ENCODE assay signal across 14 cellular contexts in the genomic region with DNA sequence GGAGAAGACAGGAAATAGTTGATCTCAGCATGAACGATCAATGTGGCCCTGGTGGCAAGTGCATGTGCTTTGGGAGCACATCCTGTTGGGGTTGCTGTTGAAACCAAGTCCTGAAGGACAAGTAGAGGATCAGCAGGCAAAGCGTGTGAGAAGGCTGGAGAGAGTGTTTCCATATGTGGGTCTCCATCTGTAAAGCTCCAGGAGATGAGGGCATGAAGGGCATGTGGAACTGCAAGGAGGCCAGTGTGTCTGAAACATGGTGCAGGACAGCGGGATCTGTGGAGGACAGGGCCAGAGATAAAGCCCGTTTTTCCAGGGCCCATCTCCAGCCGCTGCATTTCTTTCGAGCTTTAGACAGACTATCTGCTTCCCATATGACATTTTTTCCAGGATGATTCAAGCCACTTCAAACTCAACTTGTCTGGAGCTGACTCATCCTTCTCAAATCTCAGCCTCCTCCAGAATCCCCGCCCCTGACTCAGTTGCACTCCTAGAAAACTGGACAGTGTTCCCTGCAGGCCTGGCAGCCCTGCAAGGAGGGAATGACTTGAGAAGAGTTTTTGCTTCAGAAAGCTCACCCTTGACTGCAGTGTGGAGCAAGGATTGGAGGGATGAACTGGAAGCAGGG.
A peak's percentile ranks its signal among the peaks of the same experiment; 100 is the strongest.
DNase-seq lines count a peak whose midpoint lies in the region; ATAC-seq and TF ChIP-seq lines count a peak whose summit lies in the region.
"Had no signal": no experiment of that assay in that cellular context is flagged by ENCODE, and none has a peak within 500 bp of the region (broad histone marks: within the 10 kb centered on the region; RNA-seq: fewer than 3 reads in every experiment).

No MANE protein-coding gene starts in this region.

- H4K20me1 ChIP-seq in DND-41 (ENCODE audit: insufficient read depth, low read length) (no peaks in the 10 kb centered on the region), osteoblast (ENCODE audit: insufficient read depth, low read length) (no peaks in the 10 kb centered on the region)

- ATAC-seq in DND-41 (ENCODE audit: insufficient read depth, low read depth), result no peak
- no peak for ATAC-seq in upper lobe of right lung
- no peak for ATAC-seq in GM21515 (IDR thresholded peaks at IDR 0.05; ENCODE audit: unreplicated experiment)
- ATAC-seq: activated CD4-positive, alpha-beta T cell treated with anti-CD3 and anti-CD28 coated beads for 36 hours; naive thymus-derived CD8-positive, alpha-beta T cell had no signal

- H3K4me3 ChIP-seq in DND-41 (ENCODE audit: low read depth in 1 of 2, low read length in 2 of 2), result no peak overlapping the region
- H3K4me3 ChIP-seq in NB4 (ENCODE audit: low read depth, low read length), result no peak overlapping the region
- no peak overlapping the region for H3K4me3 ChIP-seq in endodermal cell (ENCODE audit: low read length)
- no peak overlapping the region for H3K4me3 ChIP-seq in osteoblast (ENCODE audit: insufficient read depth, low read length)
- H3K4me3 ChIP-seq in upper lobe of right lung, result no peak overlapping the region
- H3K4me3 ChIP-seq: SK-N-MC had no signal

- H3K4me1 ChIP-seq in DND-41 (ENCODE audit: insufficient read depth, low read length), result peaks cover 17% of the 10 kb centered on the region
- peaks cover 9% of the 10 kb centered on the region for H3K4me1 ChIP-seq in endodermal cell (ENCODE audit: control insufficient read depth, insufficient read depth, low read length)
- peaks cover 38% of the 10 kb centered on the region for H3K4me1 ChIP-seq in osteoblast (ENCODE audit: insufficient read depth, low read length)
- peaks cover 27% of the 10 kb centered on the region for H3K4me1 ChIP-seq in upper lobe of right lung

- H3K36me3 Mint-ChIP-seq in endodermal cell (ENCODE audit: low read depth), result no peaks in the 10 kb centered on the region
- H3K36me3 Mint-ChIP-seq in endothelial cell (ENCODE audit: low read depth, unreplicated experiment), result no peaks in the 10 kb centered on the region
- H3K36me3 Mint-ChIP-seq: naive thymus-derived CD8-positive, alpha-beta T cell had no signal

- peaks cover 31% of the 10 kb centered on the region for H3K4me1 Mint-ChIP-seq in endodermal cell
- peaks cover 5% of the 10 kb centered on the region for H3K4me1 Mint-ChIP-seq in endothelial cell (ENCODE audit: unreplicated experiment)

- TF ChIP-seq POLR2A in NB4 (IDR thresholded peaks at IDR 0.05; ENCODE audit: extremely low read depth, insufficient read length), result no peak

- H3K27me3 ChIP-seq in DND-41 (ENCODE audit: insufficient read depth, low read length, poor library complexity) (no peaks in the 10 kb centered on the region), endodermal cell (ENCODE audit: control insufficient read depth, insufficient read depth, low read length, poor library complexity, severe bottlenecking) (no peaks in the 10 kb centered on the region), osteoblast (ENCODE audit: insufficient read depth, low read length) (no peaks in the 10 kb centered on the region), upper lobe of right lung (no peaks in the 10 kb centered on the region)

- H3K27me3 Mint-ChIP-seq in endodermal cell (ENCODE audit: insufficient read depth), result no peaks in the 10 kb centered on the region
- H3K27me3 Mint-ChIP-seq in endothelial cell (ENCODE audit: unreplicated experiment), result peaks cover 2% of the 10 kb centered on the region

- 88 to 96% methylated on average over 3 to 7 of the region's 7 CpGs for WGBS in endodermal cell (ENCODE audit: insufficient coverage in 1 of 2, insufficient read length in 1 of 2), 2 experiments

- no peak for TF ChIP-seq CTCF in DND-41 (IDR thresholded peaks at IDR 0.05; ENCODE audit: borderline replicate concordance, extremely low read depth, low read length, poor library complexity, severe bottlenecking)
- no peak for TF ChIP-seq CTCF in NB4 (IDR thresholded peaks at IDR 0.05; ENCODE audit: low read depth, low read length)
- no peak for TF ChIP-seq CTCF in endodermal cell (conservative IDR thresholded peaks at IDR 0.05)
- no peak for TF ChIP-seq CTCF in osteoblast (IDR thresholded peaks at IDR 0.05; ENCODE audit: extremely low read depth, low read depth, low read length)
- TF ChIP-seq CTCF in upper lobe of right lung (IDR thresholded peaks at IDR 0.05), result no peak
- no peak for TF ChIP-seq CTCF in endothelial cell (IDR thresholded peaks at IDR 0.05; ENCODE audit: unreplicated experiment)

- intact Hi-C loops in upper lobe of right lung (cut with DNase I), result no loop called here

- H3K36me3 ChIP-seq in DND-41 (ENCODE audit: insufficient read depth, low read length) (no peaks in the 10 kb centered on the region), endodermal cell (ENCODE audit: control insufficient read depth, insufficient read depth, low read length) (no peaks in the 10 kb centered on the region), osteoblast (ENCODE audit: insufficient read depth, low read length) (no peaks in the 10 kb centered on the region), upper lobe of right lung (no peaks in the 10 kb centered on the region)

- 0 out of 2 replicates have a peak overlapping the region, but pooled peaks have one; percentile 10 for H2AFZ ChIP-seq in DND-41 (ENCODE audit: low read depth, low read length)
- H2AFZ ChIP-seq in osteoblast (ENCODE audit: low read length), result peak overlapping the region; percentile 34

- H3K9ac ChIP-seq in DND-41 (ENCODE audit: low read depth, low read length), result no peak overlapping the region
- no peak overlapping the region for H3K9ac ChIP-seq in endodermal cell (ENCODE audit: extremely low read depth, low read length, poor library complexity, severe bottlenecking)

- H3K9me3 Mint-ChIP-seq in endodermal cell (no peaks in the 10 kb centered on the region), endothelial cell (ENCODE audit: unreplicated experiment) (no peaks in the 10 kb centered on the region)
- H3K9me3 Mint-ChIP-seq: naive thymus-derived CD8-positive, alpha-beta T cell had no signal

- H3K4me3 Mint-ChIP-seq in endodermal cell (peak overlapping the region; percentile 15), endothelial cell (ENCODE audit: unreplicated experiment) (no peak overlapping the region)
- H3K4me3 Mint-ChIP-seq: activated CD4-positive, alpha-beta T cell treated with anti-CD3 and anti-CD28 coated beads for 36 hours; naive thymus-derived CD8-positive, alpha-beta T cell had no signal

- H3K27ac ChIP-seq in DND-41 (ENCODE audit: low read length), result no peak overlapping the region
- H3K27ac ChIP-seq in endodermal cell (ENCODE audit: low read depth, low read length), result no peak overlapping the region
- H3K27ac ChIP-seq in osteoblast (ENCODE audit: low read depth, low read length), result peak overlapping the region; percentile 58
- no peak overlapping the region for H3K27ac ChIP-seq in upper lobe of right lung
- H3K27ac ChIP-seq: SK-N-MC had no signal

- H3K79me2 ChIP-seq in DND-41 (ENCODE audit: insufficient read depth, low read length) (no peaks in the 10 kb centered on the region), osteoblast (ENCODE audit: insufficient read depth, low read length) (no peaks in the 10 kb centered on the region)

- H3K4me2 ChIP-seq in DND-41 (ENCODE audit: insufficient read depth, low read length), result no peak overlapping the region
- H3K4me2 ChIP-seq in osteoblast (ENCODE audit: insufficient read depth, low read length), result peak overlapping the region; percentile 47

- H3K27ac Mint-ChIP-seq in endodermal cell (no peak overlapping the region), endothelial cell (ENCODE audit: unreplicated experiment) (no peak overlapping the region)
- H3K27ac Mint-ChIP-seq: activated CD4-positive, alpha-beta T cell treated with anti-CD3 and anti-CD28 coated beads for 36 hours had no signal

- DNase-seq in DND-41 (no peak), NB4 (ENCODE audit: low read depth) (peak; percentile 11), endodermal cell (no peak), osteoblast (ENCODE audit: insufficient read length, low spot score, missing footprints) (peak; percentile 69), upper lobe of right lung (no peak), endothelial cell (ENCODE audit: low spot score) (no peak), GM19238 (ENCODE audit: insufficient read length, low spot score) (no peak)
- DNase-seq: activated CD4-positive, alpha-beta T cell treated with anti-CD3 and anti-CD28 coated beads for 36 hours; activated effector memory CD4-positive, alpha-beta T cell treated with anti-CD3 and anti-CD28 coated beads, Interleukin-2, amount 50 U/mL, for 16 hours; naive thymus-derived CD8-positive, alpha-beta T cell; NCI-H526; stimulated activated naive CD4-positive, alpha-beta T cell had no signal

- H3K9me3 ChIP-seq in DND-41 (ENCODE audit: insufficient read depth, low read length, severe bottlenecking), result no peaks in the 10 kb centered on the region
- H3K9me3 ChIP-seq in endodermal cell (ENCODE audit: control insufficient read depth, low read length), result no peaks in the 10 kb centered on the region
- H3K9me3 ChIP-seq in osteoblast (ENCODE audit: low read depth, low read length), result no peaks in the 10 kb centered on the region
- no peaks in the 10 kb centered on the region for H3K9me3 ChIP-seq in upper lobe of right lung

Comparison
In these comparisons a context has a peak if more than half of its experiments do, and no peak if none do; other contexts are left out.
1. DNase-seq: peak in NB4 (single experiment) and osteoblast (single experiment); none in DND-41 (single experiment), endodermal cell (single experiment), upper lobe of right lung (single experiment), endothelial cell (single experiment) and GM19238 (single experiment).